Comparison of ENCODE assay signal across 24 cellular contexts in the genomic region with DNA sequence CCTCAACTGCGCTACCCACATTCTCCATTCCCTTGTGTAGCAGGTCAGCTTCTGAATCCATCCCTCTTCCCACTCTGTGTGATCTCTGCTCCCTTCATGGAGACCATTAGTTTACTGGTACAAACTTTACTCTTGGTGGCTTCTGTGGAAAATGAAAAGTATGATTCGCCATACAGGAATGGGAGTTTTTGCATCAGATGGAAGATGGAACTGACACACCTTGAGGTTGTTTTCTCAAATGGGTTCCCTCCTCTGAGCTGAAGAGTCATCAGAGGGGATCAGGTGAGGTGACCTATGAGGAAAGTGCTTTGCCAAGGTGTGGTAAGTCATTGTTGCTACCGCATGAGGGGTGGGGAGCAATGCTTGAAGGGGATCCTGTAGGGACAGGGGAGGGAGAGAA.
DNase-seq lines count a peak whose midpoint lies in the region; ATAC-seq and TF ChIP-seq lines count a peak whose summit lies in the region.
"Had no signal": no experiment of that assay in that cellular context is flagged by ENCODE, and none has a peak within 500 bp of the region (broad histone marks: within the 10 kb centered on the region; RNA-seq: fewer than 3 reads in every experiment).

No MANE protein-coding gene starts in this region.

- peaks cover 3% of the 10 kb centered on the region for H3K4me1 Mint-ChIP-seq in osteocyte (ENCODE audit: unreplicated experiment)
- H3K4me1 Mint-ChIP-seq: CD8-positive, alpha-beta memory T cell; T-cell had no signal

- H3K36me3 Mint-ChIP-seq in osteocyte (ENCODE audit: unreplicated experiment), result no peaks in the 10 kb centered on the region
- H3K36me3 Mint-ChIP-seq: CD8-positive, alpha-beta memory T cell; T-cell had no signal

- no peak for TF ChIP-seq CTCF in osteocyte (IDR thresholded peaks at IDR 0.05)

- no peaks in the 10 kb centered on the region for H3K27me3 Mint-ChIP-seq in osteocyte (ENCODE audit: unreplicated experiment)
- H3K27me3 Mint-ChIP-seq: CD8-positive, alpha-beta memory T cell; T-cell had no signal

- H3K27ac Mint-ChIP-seq in osteocyte (ENCODE audit: unreplicated experiment), result no peak overlapping the region
- H3K27ac Mint-ChIP-seq: CD8-positive, alpha-beta memory T cell; GM23338; T-cell had no signal

- DNase-seq in A172 (ENCODE audit: low spot score) (peak; percentile 6), LoVo (ENCODE audit: low spot score) (peak; percentile 11), SW480 (ENCODE audit: low spot score) (peak; percentile 23), kidney tubule cell (ENCODE audit: low spot score) (peak; percentile 24), osteocyte (ENCODE audit: extremely low spot score, unreplicated experiment) (no peak), medulla oblongata (ENCODE audit: extremely low spot score) (no peak), germinal center (ENCODE audit: low spot score) (no peak)
- DNase-seq: 8988T; CD8-positive, alpha-beta memory T cell; DMS79; HCEC 1CT; IMR-90; NCI-H1417; NCI-H1694 treated with DMSO at 0.1 percent for 48 hours; NCI-H2081 treated with DMSO at 0.1 percent for 48 hours; NCI-H446; NCI-H526; OCI-M1; RPMI8226; SIG-M5; SK-N-SH; T-cell had no signal

- no peak for ATAC-seq in HG03159 (IDR thresholded peaks at IDR 0.05; ENCODE audit: unreplicated experiment)
- ATAC-seq: GM23338, T-cell had no signal

- no peak overlapping the region for H3K4me3 Mint-ChIP-seq in osteocyte (ENCODE audit: unreplicated experiment)
- H3K4me3 Mint-ChIP-seq: CD8-positive, alpha-beta memory T cell; GM23338; T-cell had no signal

- H3K9me3 Mint-ChIP-seq in osteocyte (ENCODE audit: unreplicated experiment), result peaks cover 9% of the 10 kb centered on the region

Comparison
In these comparisons a context has a peak if more than half of its experiments do, and no peak if none do; other contexts are left out.
1. DNase-seq: peak in A172 (single experiment), LoVo (single experiment), SW480 (single experiment) and kidney tubule cell (single experiment); none in osteocyte (single experiment), medulla oblongata (single experiment) and germinal center (single experiment).